9 cellular contexts compared by ENCODE assay signal in the genomic region with DNA sequence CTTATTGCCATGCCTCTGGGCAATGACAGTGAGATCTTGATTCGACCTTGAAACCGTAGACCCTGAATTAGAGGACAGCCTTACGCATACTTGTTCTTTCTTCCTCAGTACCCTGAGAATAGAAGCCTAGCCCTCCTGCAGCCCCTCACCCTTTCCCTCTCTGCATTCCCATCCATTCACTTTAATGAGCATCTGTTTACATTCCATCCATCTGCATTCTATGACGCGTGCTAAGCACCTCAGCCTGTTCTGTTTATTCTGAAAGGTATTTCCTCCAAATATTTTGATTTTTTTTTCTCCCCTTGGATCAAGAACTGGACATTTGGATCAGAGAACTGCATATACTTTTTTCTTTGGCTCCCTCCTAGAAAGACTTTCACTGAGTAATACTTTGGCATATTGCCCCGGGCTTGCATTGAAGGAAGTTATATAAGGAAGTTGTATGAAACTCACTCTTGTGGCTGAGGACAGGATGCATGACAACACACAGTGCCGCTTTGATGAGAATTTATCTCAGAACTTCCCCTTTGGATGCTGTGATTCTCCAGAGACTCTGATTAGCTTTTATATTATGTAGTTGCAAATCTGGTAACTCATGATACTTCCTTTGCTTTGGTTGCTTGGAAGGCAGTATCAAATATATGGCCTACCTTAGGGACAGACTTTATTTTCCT. TPM values are rescaled to one million over a fixed set of nuclear protein-coding genes. Genes with fewer than 3 reads are reported as not detected.
DNase-seq lines count a peak whose midpoint lies in the region; ATAC-seq, FAIRE-seq and TF ChIP-seq lines count a peak whose summit lies in the region.
"Had no signal": no experiment of that assay in that cellular context is flagged by ENCODE, and none has a peak within 500 bp of the region (broad histone marks: within the 10 kb centered on the region; RNA-seq: fewer than 3 reads in every experiment).

No MANE protein-coding gene starts in this region.

- no peaks in the 10 kb centered on the region for H3K27me3 Mint-ChIP-seq in natural killer cell treated with Interleukin-12 subunit alpha and Interleukin-12 subunit beta and Interleukin-15 and Interleukin-18, amount 100 ng/mL, for 72 hours

- H3K27ac Mint-ChIP-seq in natural killer cell treated with Interleukin-12 subunit alpha and Interleukin-12 subunit beta and Interleukin-15 and Interleukin-18, amount 100 ng/mL, for 72 hours, result no peak overlapping the region

- in situ Hi-C loops in SK-MEL-5 (cut with HindIII; ENCODE audit: low pct_unique_long_range_greater_than_20kb, low sequenced_read_pairs), result no loop called here

- peaks cover 7 to 19% of the 10 kb centered on the region in 2 donors for H3K4me1 Mint-ChIP-seq in natural killer cell treated with Interleukin-12 subunit alpha and Interleukin-12 subunit beta and Interleukin-15 and Interleukin-18, amount 100 ng/mL, for 72 hours (ENCODE audit: low read depth in 2 of 2)

- no peaks in the 10 kb centered on the region for H3K9me3 Mint-ChIP-seq in natural killer cell treated with Interleukin-12 subunit alpha and Interleukin-12 subunit beta and Interleukin-15 and Interleukin-18, amount 100 ng/mL, for 72 hours

- TF ChIP-seq POLR2A in GM18505 (IDR thresholded peaks at IDR 0.05; ENCODE audit: borderline replicate concordance, extremely low read depth, insufficient read depth, insufficient read length), result no peak

- ATAC-seq in esophagus mucosa (peak; percentile 78), GM18505 (IDR thresholded peaks at IDR 0.05; ENCODE audit: unreplicated experiment) (no peak)
- peak in 1 of 2 donors; percentile 48 for ATAC-seq in natural killer cell treated with Interleukin-12 subunit alpha and Interleukin-12 subunit beta and Interleukin-15 and Interleukin-18, amount 100 ng/mL, for 72 hours

- DNase-seq in A172 (ENCODE audit: low spot score) (peak; percentile 91), GM19239 (ENCODE audit: insufficient read length, low spot score) (peak; percentile 36), SK-MEL-5 (ENCODE audit: low read depth, low spot score) (peak; percentile 83), NCI-H2107 treated with DMSO at 0.1 percent for 48 hours (lab: John Stamatoyannopoulos, UW; ENCODE audit: unreplicated experiment) (no peak), NCI-H2171 (lab: John Stamatoyannopoulos, UW) (no peak)
- DNase-seq in natural killer cell treated with Interleukin-12 subunit alpha and Interleukin-12 subunit beta and Interleukin-15 and Interleukin-18, amount 100 ng/mL, for 72 hours (ENCODE audit: low spot score), result no peak

- peak overlapping the region; percentile 4 for H3K4me3 Mint-ChIP-seq in natural killer cell treated with Interleukin-12 subunit alpha and Interleukin-12 subunit beta and Interleukin-15 and Interleukin-18, amount 100 ng/mL, for 72 hours

- H3K36me3 Mint-ChIP-seq in natural killer cell treated with Interleukin-12 subunit alpha and Interleukin-12 subunit beta and Interleukin-15 and Interleukin-18, amount 100 ng/mL, for 72 hours, result no peaks in the 10 kb centered on the region

- FAIRE-seq in GM19239 (lab: Jason Lieb, UNC), result peak; percentile 83

RNA-seq across cellular contexts. Expression of gene TMEM8B, which starts 15.7 kb away (rescaled TPM):
- total RNA-seq in A172 (2014; rRNA removed; shearing (Covaris generic)), result 1.6 and 2.7 TPM in 2 replicates
- 0.55 and 1.0 TPM in 2 replicates for total RNA-seq in SK-MEL-5 (2014; rRNA removed; shearing (Covaris generic))
- 2.5 and 4.2 TPM in 2 replicates for polyA plus RNA-seq in SK-MEL-5 (2015; cell fraction: cytosol; rRNA removed)
- polyA plus RNA-seq in SK-MEL-5 (2015; cell fraction: nucleus; rRNA removed), result 6.2 and 6.5 TPM in 2 replicates
- total RNA-seq in esophagus mucosa, result 1.7 TPM
- 1 to 10 TPM; 1.8 TPM for total RNA-seq in natural killer cell treated with Interleukin-12 subunit alpha and Interleukin-12 subunit beta and Interleukin-15 and Interleukin-18, amount 100 ng/mL, for 72 hours

RNA-seq across cellular contexts. Expression of gene FAM221B, which starts 16.2 kb away (rescaled TPM):
- total RNA-seq in A172 (2014; rRNA removed; shearing (Covaris generic)), result not detected in 2 replicates
- not detected in 2 replicates for total RNA-seq in SK-MEL-5 (2014; rRNA removed; shearing (Covaris generic))
- polyA plus RNA-seq in SK-MEL-5 (2015; cell fraction: cytosol; rRNA removed), result not detected in 2 replicates
- polyA plus RNA-seq in SK-MEL-5 (2015; cell fraction: nucleus; rRNA removed), result not detected in 2 replicates
- total RNA-seq in esophagus mucosa, result not detected
- not detected for total RNA-seq in natural killer cell treated with Interleukin-12 subunit alpha and Interleukin-12 subunit beta and Interleukin-15 and Interleukin-18, amount 100 ng/mL, for 72 hours
- total RNA-seq: dermis microvascular lymphatic vessel endothelial cell had no signal

RNA-seq across cellular contexts. Expression of gene OR13J1, which starts 25.4 kb away (rescaled TPM):
- not detected in 2 replicates for total RNA-seq in A172 (2014; rRNA removed; shearing (Covaris generic))
- total RNA-seq in SK-MEL-5 (2014; rRNA removed; shearing (Covaris generic)), result not detected in 2 replicates
- not detected in 2 replicates for polyA plus RNA-seq in SK-MEL-5 (2015; cell fraction: cytosol; rRNA removed)
- polyA plus RNA-seq in SK-MEL-5 (2015; cell fraction: nucleus; rRNA removed), result not detected in 2 replicates
- total RNA-seq in esophagus mucosa, result not detected
- total RNA-seq in natural killer cell treated with Interleukin-12 subunit alpha and Interleukin-12 subunit beta and Interleukin-15 and Interleukin-18, amount 100 ng/mL, for 72 hours, result not detected
- total RNA-seq: dermis microvascular lymphatic vessel endothelial cell had no signal

RNA-seq across cellular contexts. Expression of gene HINT2, which starts 29.9 kb away (rescaled TPM):
- total RNA-seq in A172 (2014; rRNA removed; shearing (Covaris generic)), result 36.3 and 49.2 TPM in 2 replicates
- 19.7 and 26.2 TPM in 2 replicates for total RNA-seq in SK-MEL-5 (2014; rRNA removed; shearing (Covaris generic))
- 16.9 and 33.3 TPM in 2 replicates for polyA plus RNA-seq in SK-MEL-5 (2015; cell fraction: cytosol; rRNA removed)
- polyA plus RNA-seq in SK-MEL-5 (2015; cell fraction: nucleus; rRNA removed), result 16.7 and 20.0 TPM in 2 replicates
- total RNA-seq in esophagus mucosa, result 30.2 TPM
- 10 to 100 TPM; 40.8 to 46.8 TPM for total RNA-seq in natural killer cell treated with Interleukin-12 subunit alpha and Interleukin-12 subunit beta and Interleukin-15 and Interleukin-18, amount 100 ng/mL, for 72 hours

RNA-seq across cellular contexts. Expression of gene SPAG8, which starts 32.7 kb away (rescaled TPM):
- total RNA-seq in A172 (2014; rRNA removed; shearing (Covaris generic)), result 0.21 and 0.29 TPM in 2 replicates
- 0.05 TPM in 1 of 2 replicates, not detected in the other for total RNA-seq in SK-MEL-5 (2014; rRNA removed; shearing (Covaris generic))
- polyA plus RNA-seq in SK-MEL-5 (2015; cell fraction: cytosol; rRNA removed), result 0.31 TPM in 1 of 2 replicates, not detected in the other
- 0.08 and 1.5 TPM in 2 replicates for polyA plus RNA-seq in SK-MEL-5 (2015; cell fraction: nucleus; rRNA removed)
- total RNA-seq in esophagus mucosa, result 0.20 TPM
- total RNA-seq in natural killer cell treated with Interleukin-12 subunit alpha and Interleukin-12 subunit beta and Interleukin-15 and Interleukin-18, amount 100 ng/mL, for 72 hours, result 1 to 10 TPM in 1 of 2 donors, under 1 TPM in 1; 0.19 to 1.6 TPM
- total RNA-seq: dermis microvascular lymphatic vessel endothelial cell had no signal

Comparison
In these comparisons a context has a peak if more than half of its experiments do, and no peak if none do; other contexts are left out.
1. DNase-seq: peak in A172 (single experiment), GM19239 (single experiment) and SK-MEL-5 (single experiment); none in natural killer cell treated with Interleukin-12 subunit alpha and Interleukin-12 subunit beta and Interleukin-15 and Interleukin-18, amount 100 ng/mL, for 72 hours (single experiment), NCI-H2107 treated with DMSO at 0.1 percent for 48 hours (single experiment) and NCI-H2171 (single experiment).